ENCODE assay signal across 15 cellular contexts in genomic region chr2:224142397-224143312, GRCh38.
A peak's percentile ranks its signal among the peaks of the same experiment; 100 is the strongest.
DNase-seq lines count a peak whose midpoint lies in the region; ATAC-seq, FAIRE-seq and TF ChIP-seq lines count a peak whose summit lies in the region.
"Had no signal": no experiment of that assay in that cellular context is flagged by ENCODE, and none has a peak within 500 bp of the region (broad histone marks: within the 10 kb centered on the region; RNA-seq: fewer than 3 reads in every experiment).

No MANE protein-coding gene starts in this region.

- peaks cover 48% of the 10 kb centered on the region for H3K4me1 ChIP-seq in A673 (ENCODE audit: insufficient read depth, low read length, poor library complexity, severe bottlenecking)
- peaks cover 43% of the 10 kb centered on the region for H3K4me1 ChIP-seq in mammary epithelial cell (ENCODE audit: insufficient read depth, low read length)
- peaks cover 60% of the 10 kb centered on the region for H3K4me1 ChIP-seq in HepG2 (ENCODE audit: insufficient read depth, low read length)
- H3K4me1 ChIP-seq: gastrocnemius medialis, prostate gland, testis had no signal

- H3K27me3 ChIP-seq in A673 (replicated peaks; ENCODE audit: insufficient read depth, low read depth, low read length, poor library complexity) = no peaks in the 10 kb centered on the region
- no peaks in the 10 kb centered on the region for H3K27me3 ChIP-seq in mammary epithelial cell (ENCODE audit: insufficient read depth, low read length)
- H3K27me3 ChIP-seq in HepG2 (ENCODE audit: control insufficient read depth in 1 of 2, insufficient read depth in 2 of 2, low read length in 2 of 2) = peaks cover 0 to 2% of the 10 kb centered on the region in 2 experiments; a peak in 1 of 5 replicates
- H3K27me3 ChIP-seq: gastrocnemius medialis, testis had no signal

- no peak overlapping the region for H3K4me3 Mint-ChIP-seq in activated CD8-positive, alpha-beta T cell treated with anti-CD3 and anti-CD28 coated beads, Interleukin-2, amount 10 ng/mL, durations not matched to agents 7 days and 5 days
- H3K4me3 Mint-ChIP-seq: B cell, H9 had no signal

- H3K79me2 ChIP-seq in mammary epithelial cell (ENCODE audit: insufficient read depth, low read length) (no peaks in the 10 kb centered on the region), HepG2 (ENCODE audit: insufficient read depth, low read length) (no peaks in the 10 kb centered on the region)

- TF ChIP-seq CTCF in A673 (conservative IDR thresholded peaks at IDR 0.05; ENCODE audit: low read depth, low read length) (peak; percentile 34; the same call in 1 of the 2 replicates), mammary epithelial cell (conservative IDR thresholded peaks at IDR 0.05 in 1 of 2, IDR thresholded peaks at IDR 0.05 in 1 of 2; ENCODE audit: extremely low read depth in 1 of 2, insufficient read depth in 1 of 2, low read depth in 1 of 2, low read length in 2 of 2) (peak in 1 of 2 donors; percentile 6), HepG2 (CRISPR knock-in tag; IDR thresholded peaks at IDR 0.05) (no peak)

- H3K4me1 Mint-ChIP-seq in activated CD8-positive, alpha-beta T cell treated with anti-CD3 and anti-CD28 coated beads, Interleukin-2, amount 10 ng/mL, durations not matched to agents 7 days and 5 days (ENCODE audit: low read depth) = no peaks in the 10 kb centered on the region
- H3K4me1 Mint-ChIP-seq: B cell, H9 had no signal

- no peak for FAIRE-seq in HepG2 (lab: Jason Lieb, UNC)

- H3K9ac ChIP-seq in mammary epithelial cell (ENCODE audit: insufficient read depth, low read length) (no peak overlapping the region), HepG2 (ENCODE audit: insufficient read depth, low read depth, low read length) (no peak overlapping the region)

- H3K36me3 ChIP-seq in A673 (ENCODE audit: insufficient read depth, low read length, poor library complexity, severe bottlenecking) (no peaks in the 10 kb centered on the region), mammary epithelial cell (ENCODE audit: insufficient read depth, low read length) (no peaks in the 10 kb centered on the region), HepG2 (replicated peaks in 1 of 2; ENCODE audit: control insufficient read depth in 1 of 2, insufficient read depth in 2 of 2, low read length in 2 of 2) (no peaks in the 10 kb centered on the region)
- H3K36me3 ChIP-seq: gastrocnemius medialis, prostate gland had no signal

- TF ChIP-seq EP300 in HepG2 (IDR thresholded peaks at IDR 0.05; ENCODE audit: low read depth in 2 of 2, low read length in 2 of 2) = no peak
- TF ChIP-seq EP300 in HepG2 (CRISPR knock-in tag; IDR thresholded peaks at IDR 0.05; ENCODE audit: borderline replicate concordance) = no peak

- H3K36me3 Mint-ChIP-seq in activated CD8-positive, alpha-beta T cell treated with anti-CD3 and anti-CD28 coated beads, Interleukin-2, amount 10 ng/mL, durations not matched to agents 7 days and 5 days (ENCODE audit: low read depth) = no peaks in the 10 kb centered on the region

- dilution Hi-C loops in mammary epithelial cell (cut with HindIII; ENCODE audit: low sequenced_read_pairs) = no loop called here

- peak overlapping the region; percentile 67 for H3K27ac ChIP-seq in A673 (ENCODE audit: low read depth, low read length, poor library complexity, severe bottlenecking)
- H3K27ac ChIP-seq in mammary epithelial cell (ENCODE audit: insufficient read depth, low read depth, low read length) = peak overlapping the region; percentile 47
- no peak overlapping the region for H3K27ac ChIP-seq in HepG2 (ENCODE audit: extremely low read length, insufficient read depth, low read length)
- H3K27ac ChIP-seq: gastrocnemius medialis, prostate gland, testis had no signal

- no peak for TF ChIP-seq POLR2A in HepG2 (IDR thresholded peaks at IDR 0.05; ENCODE audit: insufficient read depth in 1 of 2, low read depth in 2 of 2, low read length in 2 of 2)

- BruUV-seq in A673 (replicated peaks; lab: Mats Ljungman, UMichigan) (no TSS peak), mammary epithelial cell (replicated peaks; lab: Mats Ljungman, UMichigan) (no TSS peak), HepG2 (replicated peaks; lab: Mats Ljungman, UMichigan) (no TSS peak)

- intact Hi-C loops in A673 (cut with micrococcal nuclease; ENCODE audit: unreplicated experiment) (loop anchor here (5.0 kb wide), 1 partner anchor 215 kb away; no protein-coding TSS in a partner anchor), mammary epithelial cell (cut with micrococcal nuclease) (loop anchor here (1.0 to 2.0 kb wide), 2 partner anchors 142 to 150 kb away; no protein-coding TSS in a partner anchor), HepG2 (cut with micrococcal nuclease; ENCODE audit: unreplicated experiment) (no loop called here)

- H3K27ac Mint-ChIP-seq in activated CD8-positive, alpha-beta T cell treated with anti-CD3 and anti-CD28 coated beads, Interleukin-2, amount 10 ng/mL, durations not matched to agents 7 days and 5 days = no peak overlapping the region
- H3K27ac Mint-ChIP-seq: B cell, H9 had no signal

- H4K20me1 ChIP-seq in mammary epithelial cell (ENCODE audit: insufficient read depth, low read length) = no peaks in the 10 kb centered on the region
- H4K20me1 ChIP-seq in HepG2 (ENCODE audit: insufficient read depth, low read length) = no peaks in the 10 kb centered on the region

- no peak overlapping the region for H3K4me3 ChIP-seq in A673 (ENCODE audit: low read depth, low read length, poor library complexity, severe bottlenecking)
- H3K4me3 ChIP-seq in mammary epithelial cell (replicated peaks in 1 of 3; ENCODE audit: insufficient read depth in 1 of 3, low read depth in 2 of 3, low read length in 3 of 3) = no peak overlapping the region
- no peak overlapping the region for H3K4me3 ChIP-seq in HepG2 (replicated peaks in 1 of 3; ENCODE audit: insufficient read depth in 1 of 3, low read depth in 2 of 3, low read length in 3 of 3)
- H3K4me3 ChIP-seq: gastrocnemius medialis, prostate gland, testis had no signal

- no peak for TF ChIP-seq RAD21 in HepG2 (CRISPR knock-in tag; IDR thresholded peaks at IDR 0.05)

- H3K9me3 Mint-ChIP-seq in activated CD8-positive, alpha-beta T cell treated with anti-CD3 and anti-CD28 coated beads, Interleukin-2, amount 10 ng/mL, durations not matched to agents 7 days and 5 days (ENCODE audit: insufficient read depth) = no peaks in the 10 kb centered on the region
- H3K9me3 Mint-ChIP-seq: H9 had no signal

- DNase-seq in A673 (ENCODE audit: low spot score) = peak; percentile 76
- DNase-seq in HPDE6-E6E7 (ENCODE audit: extremely low spot score) = peak; percentile 67
- peak; percentile 56 for DNase-seq in mammary epithelial cell
- peak; percentile 23 for DNase-seq in hepatic stellate cell (ENCODE audit: low spot score)
- DNase-seq in activated CD8-positive, alpha-beta T cell treated with anti-CD3 and anti-CD28 coated beads, Interleukin-2, amount 10 ng/mL, durations not matched to agents 7 days and 5 days = no peak
- DNase-seq in HepG2 (ENCODE audit: low spot score) = no peak
- no peak for DNase-seq in G401 (ENCODE audit: low spot score)
- no peak for DNase-seq in Ammon's horn (ENCODE audit: low spot score)
- DNase-seq: gastrocnemius medialis, H9, Kasumi-1, NCI-H2171 treated with DMSO at 0.1 percent for 48 hours, testis had no signal

- WGBS in mammary epithelial cell (ENCODE audit: low coverage, missing lambda C conversion rate) = 21% methylated on average over 4 of the region's 4 CpGs
- WGBS in HepG2 (ENCODE audit: low lambda C conversion rate) = 86% methylated on average over 4 of the region's 4 CpGs

- POLR2A ChIA-PET in A673 (lab: Charles Lee; ENCODE audit: low non-redundant PET) = no interaction called here
- POLR2A ChIA-PET in activated CD8-positive, alpha-beta T cell treated with anti-CD3 and anti-CD28 coated beads, Interleukin-2, amount 10 ng/mL, durations not matched to agents 7 days and 5 days (lab: Charles Lee) = no interaction called here
- POLR2A ChIA-PET in HepG2 (lab: Yijun Ruan, JAX) = no interaction called here

- CTCF ChIA-PET in A673 (lab: Charles Lee) = interaction anchor here (0.6 to 2.4 kb wide), 4 partner anchors 77 to 217 kb away, joined by 3 to 10 read pairs (median 4); no protein-coding TSS in a partner anchor
- CTCF ChIA-PET in mammary epithelial cell (lab: Charles Lee; ENCODE audit: low non-redundant PET) = no interaction called here
- CTCF ChIA-PET in activated CD8-positive, alpha-beta T cell treated with anti-CD3 and anti-CD28 coated beads, Interleukin-2, amount 10 ng/mL, durations not matched to agents 7 days and 5 days (lab: Charles Lee) = no interaction called here
- CTCF ChIA-PET in HepG2 (lab: Yijun Ruan, JAX; ENCODE audit: low intra/inter-chr PET ratio, low total read pairs) = no interaction called here

- H3K4me2 ChIP-seq in mammary epithelial cell (ENCODE audit: insufficient read depth, low read depth, low read length) (peak overlapping the region; percentile 58), HepG2 (ENCODE audit: low read depth, low read length) (no peak overlapping the region)

- H3K27me3 Mint-ChIP-seq in activated CD8-positive, alpha-beta T cell treated with anti-CD3 and anti-CD28 coated beads, Interleukin-2, amount 10 ng/mL, durations not matched to agents 7 days and 5 days (ENCODE audit: low read depth) = peaks cover 4% of the 10 kb centered on the region

- ATAC-seq in activated CD8-positive, alpha-beta T cell treated with anti-CD3 and anti-CD28 coated beads, Interleukin-2, amount 10 ng/mL, durations not matched to agents 7 days and 5 days = no peak
- no peak for ATAC-seq in HepG2
- ATAC-seq: gastrocnemius medialis had no signal

- H3K9me3 ChIP-seq in A673 (ENCODE audit: low read depth, low read length, poor library complexity, severe bottlenecking) = no peaks in the 10 kb centered on the region
- no peaks in the 10 kb centered on the region for H3K9me3 ChIP-seq in mammary epithelial cell (replicated peaks; ENCODE audit: insufficient read depth, low read length)
- no peaks in the 10 kb centered on the region for H3K9me3 ChIP-seq in HepG2 (ENCODE audit: low read length)
- H3K9me3 ChIP-seq: gastrocnemius medialis, prostate gland, testis had no signal

- H2AFZ ChIP-seq in mammary epithelial cell (ENCODE audit: low read depth, low read length) = peak overlapping the region; percentile 14
- no peak overlapping the region for H2AFZ ChIP-seq in HepG2 (ENCODE audit: low read length)

- in situ Hi-C loops in mammary epithelial cell (cut with MboI; ENCODE audit: low sequenced_read_pairs in 2 of 2) (no loop called here), HepG2 (cut with HindIII; ENCODE audit: extremely low pct_ligation_motif_present, low pct_unique_long_range_greater_than_20kb) (no loop called here), G401 (cut with HindIII; ENCODE audit: low sequenced_read_pairs) (no loop called here)

TF ChIP-seq in HepG2, 621 proteins besides CTCF, POLR2A, EP300 and RAD21 (continues in another document):
- no peak for TF ChIP-seq ZNF549 (CRISPR knock-in tag; IDR thresholded peaks at IDR 0.05)

Comparison
In these comparisons a context has a peak if more than half of its experiments do, and no peak if none do; other contexts are left out.
1. DNase-seq: peak in A673 (single experiment), HPDE6-E6E7 (single experiment), mammary epithelial cell (single experiment) and hepatic stellate cell (single experiment); none in activated CD8-positive, alpha-beta T cell treated with anti-CD3 and anti-CD28 coated beads, Interleukin-2, amount 10 ng/mL, durations not matched to agents 7 days and 5 days (single experiment), HepG2 (single experiment), G401 (single experiment) and Ammon's horn (single experiment).